ENCODE assay signal across 21 cellular contexts in the genomic region with DNA sequence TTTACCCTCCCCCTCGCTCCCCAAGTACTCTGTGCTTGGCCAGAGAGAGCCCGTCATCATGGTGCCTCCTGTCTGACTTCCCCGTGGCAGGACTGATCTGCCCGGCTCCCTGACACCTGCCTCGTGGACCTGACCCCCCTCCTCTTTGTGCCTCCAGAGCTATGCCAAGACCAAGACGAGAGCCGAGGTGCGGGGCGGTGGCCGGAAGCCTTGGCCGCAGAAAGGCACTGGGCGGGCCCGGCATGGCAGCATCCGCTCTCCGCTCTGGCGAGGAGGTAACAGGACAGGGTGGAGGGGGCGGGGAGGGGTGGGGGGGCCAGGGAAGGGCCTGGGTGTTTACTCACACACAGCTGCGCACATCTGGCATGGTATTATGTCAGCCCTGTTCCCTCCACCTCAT. TPM values are rescaled to one million over a fixed set of nuclear protein-coding genes. Genes with fewer than 3 reads are reported as not detected.
DNase-seq lines count a peak whose midpoint lies in the region; ATAC-seq, FAIRE-seq and TF ChIP-seq lines count a peak whose summit lies in the region.
"Had no signal": no experiment of that assay in that cellular context is flagged by ENCODE, and none has a peak within 500 bp of the region (broad histone marks: within the 10 kb centered on the region; RNA-seq: fewer than 3 reads in every experiment).

No MANE protein-coding gene starts in this region.

- in situ Hi-C loops in HepG2 (cut with HindIII; ENCODE audit: extremely low pct_ligation_motif_present, low pct_unique_long_range_greater_than_20kb): no loop called here

- no peak for TF ChIP-seq CTCF in HepG2 (CRISPR knock-in tag; IDR thresholded peaks at IDR 0.05)
- TF ChIP-seq CTCF in right lobe of liver (IDR thresholded peaks at IDR 0.05): no peak
- no peak for TF ChIP-seq CTCF in RWPE1 (conservative IDR thresholded peaks at IDR 0.05; ENCODE audit: low read depth)

- TF ChIP-seq RAD21 in HepG2 (CRISPR knock-in tag; IDR thresholded peaks at IDR 0.05): no peak

- H3K18ac ChIP-seq in mesenchymal stem cell (ENCODE audit: low read depth in 1 of 2, low read length in 2 of 2): no peak overlapping the region

- H3K4me1 Mint-ChIP-seq in CD4-positive, alpha-beta memory T cell: peaks cover 14 to 34% (median 20%) of the 10 kb centered on the region in 4 donors

- H3K79me1 ChIP-seq in mesenchymal stem cell (replicated peaks; ENCODE audit: low read length, poor library complexity, severe bottlenecking): peaks cover 26% of the 10 kb centered on the region

- no peak overlapping the region for H2BK120ac ChIP-seq in mesenchymal stem cell (ENCODE audit: low read depth, low read length)

- H3K9me3 Mint-ChIP-seq in CD4-positive, alpha-beta memory T cell: peaks cover 0 to 2% (median 0%) of the 10 kb centered on the region in 8 donors
- H3K9me3 Mint-ChIP-seq: CD8-positive, alpha-beta memory T cell; H9; IgD-negative memory B cell had no signal

- peaks cover 30 to 60% of the 10 kb centered on the region in 2 donors for H3K36me3 Mint-ChIP-seq in CD4-positive, alpha-beta memory T cell

- BruUV-seq in HepG2 (replicated peaks; lab: Mats Ljungman, UMichigan): no TSS peak

- H2AFZ ChIP-seq in HepG2 (ENCODE audit: low read length) (no peak overlapping the region), mesenchymal stem cell (ENCODE audit: low read depth, low read length) (no peak overlapping the region)

- ATAC-seq in HepG2 (no peak), right lobe of liver (no peak), HG03457 (IDR thresholded peaks at IDR 0.05; ENCODE audit: unreplicated experiment) (no peak)
- ATAC-seq: GM12878 had no signal

- no peak overlapping the region for H3K4me3 ChIP-seq in HepG2 (replicated peaks in 1 of 3; ENCODE audit: insufficient read depth in 1 of 3, low read depth in 2 of 3, low read length in 3 of 3)
- H3K4me3 ChIP-seq in right lobe of liver: no peak overlapping the region
- H3K4me3 ChIP-seq in mesenchymal stem cell (ENCODE audit: insufficient read depth in 1 of 2, low read depth in 1 of 2, low read length in 2 of 2): no peak overlapping the region
- no peak overlapping the region for H3K4me3 ChIP-seq in effector memory CD4-positive, alpha-beta T cell (ENCODE audit: insufficient read depth, low read depth, low read length, poor library complexity, severe bottlenecking)
- no peak overlapping the region for H3K4me3 ChIP-seq in CD4-positive, alpha-beta memory T cell (ENCODE audit: low read length in 2 of 2)
- H3K4me3 ChIP-seq: BLaER1, GM12878 had no signal

- H3K9me3 ChIP-seq in HepG2 (ENCODE audit: low read length): no peaks in the 10 kb centered on the region
- no peaks in the 10 kb centered on the region for H3K9me3 ChIP-seq in right lobe of liver
- H3K9me3 ChIP-seq in mesenchymal stem cell (ENCODE audit: control insufficient read depth, low read length): no peaks in the 10 kb centered on the region
- no peaks in the 10 kb centered on the region for H3K9me3 ChIP-seq in effector memory CD4-positive, alpha-beta T cell (ENCODE audit: control insufficient read depth, low read length)
- H3K9me3 ChIP-seq in CD4-positive, alpha-beta memory T cell (ENCODE audit: control insufficient read depth in 1 of 2, low read length in 2 of 2): no peaks in the 10 kb centered on the region
- H3K9me3 ChIP-seq: BLaER1 had no signal

- peaks cover 11% of the 10 kb centered on the region for H3K79me2 ChIP-seq in HepG2 (ENCODE audit: insufficient read depth, low read length)

- H3K27ac ChIP-seq in HepG2 (ENCODE audit: extremely low read length, insufficient read depth, low read length) (no peak overlapping the region), right lobe of liver (no peak overlapping the region), RWPE1 (peak overlapping the region; percentile 23), mesenchymal stem cell (ENCODE audit: low read length, poor library complexity, severe bottlenecking) (no peak overlapping the region)
- H3K27ac ChIP-seq in effector memory CD4-positive, alpha-beta T cell (ENCODE audit: insufficient read depth, low read length, poor library complexity, severe bottlenecking): no peak overlapping the region
- no peak overlapping the region for H3K27ac ChIP-seq in CD4-positive, alpha-beta memory T cell (ENCODE audit: low read depth, low read length)
- H3K27ac ChIP-seq: BLaER1 had no signal

- no peak for TF ChIP-seq POLR2A in HepG2 (IDR thresholded peaks at IDR 0.05; ENCODE audit: insufficient read depth in 1 of 2, low read depth in 2 of 2, low read length in 2 of 2)
- TF ChIP-seq POLR2A in right lobe of liver (IDR thresholded peaks at IDR 0.05): no peak

- no peak overlapping the region for H3K27ac Mint-ChIP-seq in CD4-positive, alpha-beta memory T cell
- H3K27ac Mint-ChIP-seq: IgD-negative memory B cell had no signal

- no peaks in the 10 kb centered on the region for H3K27me3 Mint-ChIP-seq in CD4-positive, alpha-beta memory T cell
- H3K27me3 Mint-ChIP-seq: CD8-positive, alpha-beta memory T cell; IgD-negative memory B cell had no signal

- H2BK5ac ChIP-seq in mesenchymal stem cell (ENCODE audit: low read depth, low read length, poor library complexity, severe bottlenecking): no peak overlapping the region

- intact Hi-C loops in HepG2 (cut with micrococcal nuclease; ENCODE audit: unreplicated experiment): no loop called here
- intact Hi-C loops in right lobe of liver (cut with DNase I): loop anchor here (5.0 to 10.0 kb wide), 2 partner anchors 72 to 136 kb away; no protein-coding TSS in a partner anchor
- intact Hi-C loops in CD4-positive, alpha-beta memory T cell (cut with micrococcal nuclease): no loop called here

- no peak overlapping the region for H3K4me3 Mint-ChIP-seq in CD4-positive, alpha-beta memory T cell
- H3K4me3 Mint-ChIP-seq: CD14-positive monocyte, H9 had no signal

- POLR2A ChIA-PET in HepG2 (lab: Yijun Ruan, JAX) (interaction anchor here (5.4 kb wide), 1 partner anchor 14 kb away, joined by 71 read pairs; a partner anchor contains a TSS), RWPE1 (lab: Yijun Ruan, JAX; ENCODE audit: low non-redundant PET) (no interaction called here)
- POLR2A ChIA-PET in CD4-positive, alpha-beta memory T cell (lab: Charles Lee; ENCODE audit: partially characterized antibody): no interaction called here

- H3K4me1 ChIP-seq in HepG2 (ENCODE audit: insufficient read depth, low read length) (peaks cover 65% of the 10 kb centered on the region), right lobe of liver (peaks cover 0 to 11% (median 2%) of the 10 kb centered on the region in 4 donors), mesenchymal stem cell (ENCODE audit: control insufficient read depth, insufficient read depth, low read depth, low read length) (peaks cover 13% of the 10 kb centered on the region)
- peaks cover 16% of the 10 kb centered on the region for H3K4me1 ChIP-seq in effector memory CD4-positive, alpha-beta T cell (ENCODE audit: control insufficient read depth, insufficient read depth, low read length, poor library complexity, severe bottlenecking)
- H3K4me1 ChIP-seq in CD4-positive, alpha-beta memory T cell (ENCODE audit: insufficient read depth, low read length): peaks cover 35% of the 10 kb centered on the region

- no peak overlapping the region for H2BK12ac ChIP-seq in mesenchymal stem cell (ENCODE audit: low read length in 2 of 2)

- no peaks in the 10 kb centered on the region for H4K20me1 ChIP-seq in HepG2 (ENCODE audit: insufficient read depth, low read length)

- no peak overlapping the region for H3K4ac ChIP-seq in mesenchymal stem cell (ENCODE audit: low read depth in 1 of 2, low read length in 2 of 2)

- H3K36me3 ChIP-seq in HepG2 (replicated peaks in 1 of 2; ENCODE audit: control insufficient read depth in 1 of 2, insufficient read depth in 2 of 2, low read length in 2 of 2): peaks cover 12 to 40% of the 10 kb centered on the region in 2 experiments
- H3K36me3 ChIP-seq in right lobe of liver: peaks cover 0 to 33% (median 16%) of the 10 kb centered on the region in 4 donors
- peaks cover 52 to 59% of the 10 kb centered on the region in 2 experiments for H3K36me3 ChIP-seq in mesenchymal stem cell (ENCODE audit: control insufficient read depth in 1 of 2, insufficient read depth in 2 of 2, low read depth in 1 of 2, low read length in 2 of 2)
- peaks cover 29% of the 10 kb centered on the region for H3K36me3 ChIP-seq in effector memory CD4-positive, alpha-beta T cell (ENCODE audit: control insufficient read depth, insufficient read depth, low read length)
- H3K36me3 ChIP-seq in CD4-positive, alpha-beta memory T cell (ENCODE audit: insufficient read depth, low read length): peaks cover 39% of the 10 kb centered on the region

- H3K14ac ChIP-seq in mesenchymal stem cell (ENCODE audit: low read length in 2 of 2): no peak overlapping the region

- H4K91ac ChIP-seq in mesenchymal stem cell (ENCODE audit: low read length): no peak overlapping the region

- DNase-seq in HepG2 (ENCODE audit: low spot score) (no peak), right lobe of liver (no peak), RWPE1 (ENCODE audit: low spot score) (no peak), mesenchymal stem cell (no peak)
- DNase-seq in effector memory CD4-positive, alpha-beta T cell: no peak
- no peak for DNase-seq in CD4-positive, alpha-beta memory T cell
- DNase-seq: 8988T; CD8-positive, alpha-beta memory T cell; COR-L47; DMS 273 treated with DMSO at 0.1 percent for 48 hours; DMS53; DND-41; EL; GOT3; H9 had no signal

- H4K8ac ChIP-seq in mesenchymal stem cell (ENCODE audit: low read length): peak overlapping the region; percentile 38

- no peak overlapping the region for H2AK5ac ChIP-seq in mesenchymal stem cell (ENCODE audit: low read length, severe bottlenecking)

- CTCF ChIA-PET in HepG2 (lab: Yijun Ruan, JAX; ENCODE audit: low intra/inter-chr PET ratio, low total read pairs): no interaction called here
- CTCF ChIA-PET in RWPE1 (lab: Yijun Ruan, JAX): interaction anchor here (5.0 kb wide), 1 partner anchor 132 kb away, joined by 36 read pairs; no protein-coding TSS in a partner anchor
- CTCF ChIA-PET in CD4-positive, alpha-beta memory T cell (lab: Charles Lee; ENCODE audit: partially characterized antibody): interaction anchor here (0.7 to 4.6 kb wide), 5 partner anchors 16 to 252 kb away, joined by 3 to 58 read pairs (median 3); no protein-coding TSS in a partner anchor

- 99% methylated on average over 15 of the region's 18 CpGs for WGBS in HepG2 (ENCODE audit: low lambda C conversion rate)
- WGBS in right lobe of liver (ENCODE audit: insufficient coverage, low coverage, low lambda C conversion rate, missing lambda C conversion rate): 85% methylated on average over 14 of the region's 18 CpGs
- 94% methylated on average over 18 of the region's 18 CpGs for WGBS in mesenchymal stem cell

- no peak overlapping the region for H2BK15ac ChIP-seq in mesenchymal stem cell (ENCODE audit: low read depth, poor library complexity, severe bottlenecking)

- no peak for FAIRE-seq in HepG2 (lab: Jason Lieb, UNC)
- FAIRE-seq: GM12878, HTR-8/SVneo had no signal

- TF ChIP-seq EP300 in HepG2 (IDR thresholded peaks at IDR 0.05; ENCODE audit: low read depth in 2 of 2, low read length in 2 of 2) (no peak), HepG2 (CRISPR knock-in tag; IDR thresholded peaks at IDR 0.05; ENCODE audit: borderline replicate concordance) (no peak)

- H3K27me3 ChIP-seq in HepG2 (ENCODE audit: control insufficient read depth in 1 of 2, insufficient read depth in 2 of 2, low read length in 2 of 2): no peaks in the 10 kb centered on the region; a peak in 1 of 5 replicates
- H3K27me3 ChIP-seq in right lobe of liver: no peaks in the 10 kb centered on the region
- H3K27me3 ChIP-seq in mesenchymal stem cell (ENCODE audit: control insufficient read depth in 1 of 2, insufficient read depth in 1 of 2, low read length in 2 of 2): no peaks in the 10 kb centered on the region
- no peaks in the 10 kb centered on the region for H3K27me3 ChIP-seq in effector memory CD4-positive, alpha-beta T cell (replicated peaks; ENCODE audit: control insufficient read depth, insufficient read depth, low read length, poor library complexity, severe bottlenecking)
- H3K27me3 ChIP-seq in CD4-positive, alpha-beta memory T cell (ENCODE audit: insufficient read depth, low read length): no peaks in the 10 kb centered on the region
- H3K27me3 ChIP-seq: BLaER1 had no signal

- H3K9ac ChIP-seq in HepG2 (ENCODE audit: insufficient read depth, low read depth, low read length) (no peak overlapping the region), mesenchymal stem cell (ENCODE audit: low read length) (no peak overlapping the region)
- H3K9ac ChIP-seq: BLaER1 had no signal

- H3K23ac ChIP-seq in mesenchymal stem cell (ENCODE audit: low read length in 2 of 2): no peak overlapping the region

- H3K4me2 ChIP-seq in HepG2 (ENCODE audit: low read depth, low read length): no peak overlapping the region
- no peak overlapping the region for H3K4me2 ChIP-seq in mesenchymal stem cell (ENCODE audit: low read length, poor library complexity, severe bottlenecking)
- H3K4me2 ChIP-seq: BLaER1 had no signal

RNA-seq across cellular contexts. Expression of a gene that starts 4.5 kb away (rescaled TPM):
- total RNA-seq in HepG2 (2016; rRNA removed; fragmentation: Illumina TruSeq; extraction: Trizol) (36.7 and 40.6 TPM in 2 replicates), right lobe of liver (100 to 1,000 TPM in 1 of 6 experiments, 10 to 100 TPM in 5; 33.7 to 109 (median 38.2) TPM)
- total RNA-seq in HepG2 (2016; cell fraction: cytosol; rRNA removed; fragmentation: Illumina TruSeq; extraction: Trizol; ENCODE audit: low read depth): 27.9 and 28.7 TPM in 2 replicates
- 31.8 and 42.1 TPM in 2 replicates for total RNA-seq in HepG2 (2016; cell fraction: insoluble cytoplasmic fraction; rRNA removed; fragmentation: Illumina TruSeq; extraction: Trizol)
- total RNA-seq in HepG2 (2016; cell fraction: membrane; rRNA removed; fragmentation: Illumina TruSeq; extraction: Trizol): 31.0 and 33.7 TPM in 2 replicates
- total RNA-seq in HepG2 (2016; cell fraction: nucleus; rRNA removed; fragmentation: Illumina TruSeq; extraction: Trizol): 19.4 and 26.7 TPM in 2 replicates
- polyA plus RNA-seq in HepG2 (2011; rRNA removed): 42.5 and 45.4 TPM in 2 replicates
- polyA plus RNA-seq in HepG2 (2011; cell fraction: cytosol; rRNA removed): 43.4 and 60.6 TPM in 2 replicates
- polyA plus RNA-seq in HepG2 (2011; cell fraction: nucleus; rRNA removed): 90.6 and 101 TPM in 2 replicates
- polyA plus RNA-seq in HepG2 (2012): 32.0 and 46.2 TPM in 2 replicates
- 69.8 and 81.5 TPM in 2 replicates for polyA plus RNA-seq in HepG2 (2016; cell fraction: cytosol; fragmentation: Illumina TruSeq; extraction: Trizol; ENCODE audit: low read depth)
- 76.0 and 88.0 TPM in 2 replicates for polyA plus RNA-seq in HepG2 (2016; cell fraction: insoluble cytoplasmic fraction; fragmentation: Illumina TruSeq; extraction: Trizol; ENCODE audit: low read depth)
- polyA plus RNA-seq in HepG2 (2016; cell fraction: membrane; fragmentation: Illumina TruSeq; extraction: Trizol; ENCODE audit: low read depth): 72.3 and 74.6 TPM in 2 replicates
- 80.4 and 81.9 TPM in 2 replicates for polyA plus RNA-seq in HepG2 (2016; cell fraction: nucleus; fragmentation: Illumina TruSeq; extraction: Trizol; ENCODE audit: insufficient read depth, low read depth)
- polyA minus RNA-seq in HepG2 (2011; rRNA and poly(A)+ RNA removed; ENCODE audit: low replicate concordance): 34.7 and 41.5 TPM in 2 replicates
- 14.2 and 20.8 TPM in 2 replicates for polyA minus RNA-seq in HepG2 (2011; cell fraction: cytosol; rRNA and poly(A)+ RNA removed)
- polyA minus RNA-seq in HepG2 (2011; cell fraction: nucleus; rRNA and poly(A)+ RNA removed): 15.0 and 15.5 TPM in 2 replicates
- 38.3 TPM for polyA plus RNA-seq in mesenchymal stem cell (2013, experiment 1 of 2)
- 39.0 TPM for polyA plus RNA-seq in mesenchymal stem cell (2013, experiment 2 of 2)
- total RNA-seq in CD4-positive, alpha-beta memory T cell: 10 to 100 TPM; 42.7 to 44.6 TPM
- 10 to 100 TPM; 28.9 to 37.1 TPM for polyA plus RNA-seq in CD4-positive, alpha-beta memory T cell

RNA-seq across cellular contexts. Expression of a gene that starts 14.4 kb away (rescaled TPM):
- total RNA-seq in HepG2 (2016; rRNA removed; fragmentation: Illumina TruSeq; extraction: Trizol) (12.8 and 37.9 TPM in 2 replicates), right lobe of liver (100 to 1,000 TPM in 1 of 6 experiments, 10 to 100 TPM in 4, 1 to 10 TPM in 1; 4.6 to 186 (median 38.5) TPM)
- 2.8 and 3.4 TPM in 2 replicates for total RNA-seq in HepG2 (2016; cell fraction: cytosol; rRNA removed; fragmentation: Illumina TruSeq; extraction: Trizol; ENCODE audit: low read depth)
- 11.2 and 38.7 TPM in 2 replicates for total RNA-seq in HepG2 (2016; cell fraction: insoluble cytoplasmic fraction; rRNA removed; fragmentation: Illumina TruSeq; extraction: Trizol)
- 6.9 and 8.2 TPM in 2 replicates for total RNA-seq in HepG2 (2016; cell fraction: membrane; rRNA removed; fragmentation: Illumina TruSeq; extraction: Trizol)
- 36.6 and 43.7 TPM in 2 replicates for total RNA-seq in HepG2 (2016; cell fraction: nucleus; rRNA removed; fragmentation: Illumina TruSeq; extraction: Trizol)
- polyA plus RNA-seq in HepG2 (2011; rRNA removed): 98.4 and 153 TPM in 2 replicates
- polyA plus RNA-seq in HepG2 (2011; cell fraction: cytosol; rRNA removed): 88.6 and 125 TPM in 2 replicates
- polyA plus RNA-seq in HepG2 (2011; cell fraction: nucleus; rRNA removed): 70.4 and 93.5 TPM in 2 replicates
- 31.4 and 71.9 TPM in 2 replicates for polyA plus RNA-seq in HepG2 (2012)
- polyA plus RNA-seq in HepG2 (2016; cell fraction: cytosol; fragmentation: Illumina TruSeq; extraction: Trizol; ENCODE audit: low read depth): 2.4 and 2.5 TPM in 2 replicates
- polyA plus RNA-seq in HepG2 (2016; cell fraction: insoluble cytoplasmic fraction; fragmentation: Illumina TruSeq; extraction: Trizol; ENCODE audit: low read depth): 12.7 and 15.7 TPM in 2 replicates
- 4.6 and 5.2 TPM in 2 replicates for polyA plus RNA-seq in HepG2 (2016; cell fraction: membrane; fragmentation: Illumina TruSeq; extraction: Trizol; ENCODE audit: low read depth)
- 75.8 and 77.2 TPM in 2 replicates for polyA plus RNA-seq in HepG2 (2016; cell fraction: nucleus; fragmentation: Illumina TruSeq; extraction: Trizol; ENCODE audit: insufficient read depth, low read depth)
- 19.2 and 165 TPM in 2 replicates for polyA minus RNA-seq in HepG2 (2011; rRNA and poly(A)+ RNA removed; ENCODE audit: low replicate concordance)
- polyA minus RNA-seq in HepG2 (2011; cell fraction: cytosol; rRNA and poly(A)+ RNA removed): 97.0 and 140 TPM in 2 replicates
- polyA minus RNA-seq in HepG2 (2011; cell fraction: nucleus; rRNA and poly(A)+ RNA removed): 31.8 and 54.1 TPM in 2 replicates
- 73.0 TPM for polyA plus RNA-seq in mesenchymal stem cell (2013, experiment 1 of 2)
- polyA plus RNA-seq in mesenchymal stem cell (2013, experiment 2 of 2): 70.2 TPM
- total RNA-seq in CD4-positive, alpha-beta memory T cell: 1 to 10 TPM; 7.5 to 8.2 TPM
- 1 to 10 TPM; 2.5 to 8.1 TPM for polyA plus RNA-seq in CD4-positive, alpha-beta memory T cell

RNA-seq across cellular contexts. Expression of a gene that starts 25.4 kb away (rescaled TPM):
- 0.93 and 1.3 TPM in 2 replicates for total RNA-seq in HepG2 (2016; rRNA removed; fragmentation: Illumina TruSeq; extraction: Trizol)
- 0.26 and 0.51 TPM in 2 replicates for total RNA-seq in HepG2 (2016; cell fraction: cytosol; rRNA removed; fragmentation: Illumina TruSeq; extraction: Trizol; ENCODE audit: low read depth)
- 0.77 and 1.4 TPM in 2 replicates for total RNA-seq in HepG2 (2016; cell fraction: insoluble cytoplasmic fraction; rRNA removed; fragmentation: Illumina TruSeq; extraction: Trizol)
- 1.2 and 1.4 TPM in 2 replicates for total RNA-seq in HepG2 (2016; cell fraction: membrane; rRNA removed; fragmentation: Illumina TruSeq; extraction: Trizol)
- total RNA-seq in HepG2 (2016; cell fraction: nucleus; rRNA removed; fragmentation: Illumina TruSeq; extraction: Trizol): 0.66 and 1.0 TPM in 2 replicates
- 0.91 and 1.2 TPM in 2 replicates for polyA plus RNA-seq in HepG2 (2011; rRNA removed)
- polyA plus RNA-seq in HepG2 (2011; cell fraction: cytosol; rRNA removed): 1.1 and 1.2 TPM in 2 replicates
- 0.51 and 0.69 TPM in 2 replicates for polyA plus RNA-seq in HepG2 (2011; cell fraction: nucleus; rRNA removed)
- polyA plus RNA-seq in HepG2 (2012): 0.59 and 0.71 TPM in 2 replicates
- polyA plus RNA-seq in HepG2 (2016; cell fraction: cytosol; fragmentation: Illumina TruSeq; extraction: Trizol; ENCODE audit: low read depth): 0.19 and 0.20 TPM in 2 replicates
- 0.53 and 0.66 TPM in 2 replicates for polyA plus RNA-seq in HepG2 (2016; cell fraction: insoluble cytoplasmic fraction; fragmentation: Illumina TruSeq; extraction: Trizol; ENCODE audit: low read depth)
- polyA plus RNA-seq in HepG2 (2016; cell fraction: membrane; fragmentation: Illumina TruSeq; extraction: Trizol; ENCODE audit: low read depth): 0.55 and 0.86 TPM in 2 replicates
- 1.1 and 1.4 TPM in 2 replicates for polyA plus RNA-seq in HepG2 (2016; cell fraction: nucleus; fragmentation: Illumina TruSeq; extraction: Trizol; ENCODE audit: insufficient read depth, low read depth)
- 10.2 and 10.5 TPM in 2 replicates for polyA minus RNA-seq in HepG2 (2011; rRNA and poly(A)+ RNA removed; ENCODE audit: low replicate concordance)
- 2.3 and 2.4 TPM in 2 replicates for polyA minus RNA-seq in HepG2 (2011; cell fraction: cytosol; rRNA and poly(A)+ RNA removed)
- polyA minus RNA-seq in HepG2 (2011; cell fraction: nucleus; rRNA and poly(A)+ RNA removed): 0.77 and 0.99 TPM in 2 replicates
- total RNA-seq in right lobe of liver: 1 to 10 TPM; 1.7 to 6.6 (median 4.1) TPM
- 8.7 TPM for polyA plus RNA-seq in mesenchymal stem cell (2013, experiment 1 of 2)
- polyA plus RNA-seq in mesenchymal stem cell (2013, experiment 2 of 2): 8.2 TPM
- 1 to 10 TPM; 9.0 to 9.4 TPM for total RNA-seq in CD4-positive, alpha-beta memory T cell
- polyA plus RNA-seq in CD4-positive, alpha-beta memory T cell: 1 to 10 TPM; 1.4 to 2.3 TPM

RNA-seq across cellular contexts. Expression of a gene that starts 30.2 kb away (rescaled TPM):
- 1.5 and 2.9 TPM in 2 replicates for total RNA-seq in HepG2 (2016; rRNA removed; fragmentation: Illumina TruSeq; extraction: Trizol)
- 1.1 and 1.9 TPM in 2 replicates for total RNA-seq in HepG2 (2016; cell fraction: cytosol; rRNA removed; fragmentation: Illumina TruSeq; extraction: Trizol; ENCODE audit: low read depth)
- 1.0 and 3.0 TPM in 2 replicates for total RNA-seq in HepG2 (2016; cell fraction: insoluble cytoplasmic fraction; rRNA removed; fragmentation: Illumina TruSeq; extraction: Trizol)
- total RNA-seq in HepG2 (2016; cell fraction: membrane; rRNA removed; fragmentation: Illumina TruSeq; extraction: Trizol): 1.7 and 2.0 TPM in 2 replicates
- total RNA-seq in HepG2 (2016; cell fraction: nucleus; rRNA removed; fragmentation: Illumina TruSeq; extraction: Trizol): 1.6 and 2.6 TPM in 2 replicates
- 3.1 and 4.0 TPM in 2 replicates for polyA plus RNA-seq in HepG2 (2011; rRNA removed)
- 3.1 and 6.6 TPM in 2 replicates for polyA plus RNA-seq in HepG2 (2011; cell fraction: cytosol; rRNA removed)
- 2.1 and 3.1 TPM in 2 replicates for polyA plus RNA-seq in HepG2 (2011; cell fraction: nucleus; rRNA removed)
- 2.3 and 2.5 TPM in 2 replicates for polyA plus RNA-seq in HepG2 (2012)
- polyA plus RNA-seq in HepG2 (2016; cell fraction: cytosol; fragmentation: Illumina TruSeq; extraction: Trizol; ENCODE audit: low read depth): 1.4 and 1.9 TPM in 2 replicates
- polyA plus RNA-seq in HepG2 (2016; cell fraction: insoluble cytoplasmic fraction; fragmentation: Illumina TruSeq; extraction: Trizol; ENCODE audit: low read depth): 1.4 and 1.6 TPM in 2 replicates
- polyA plus RNA-seq in HepG2 (2016; cell fraction: membrane; fragmentation: Illumina TruSeq; extraction: Trizol; ENCODE audit: low read depth): 1.5 and 1.8 TPM in 2 replicates
- polyA plus RNA-seq in HepG2 (2016; cell fraction: nucleus; fragmentation: Illumina TruSeq; extraction: Trizol; ENCODE audit: insufficient read depth, low read depth): 3.3 and 3.9 TPM in 2 replicates
- 0.09 and 3.3 TPM in 2 replicates for polyA minus RNA-seq in HepG2 (2011; rRNA and poly(A)+ RNA removed; ENCODE audit: low replicate concordance)
- 1.6 and 2.0 TPM in 2 replicates for polyA minus RNA-seq in HepG2 (2011; cell fraction: cytosol; rRNA and poly(A)+ RNA removed)
- 1.7 and 2.4 TPM in 2 replicates for polyA minus RNA-seq in HepG2 (2011; cell fraction: nucleus; rRNA and poly(A)+ RNA removed)
- total RNA-seq in right lobe of liver: 1 to 10 TPM in 1 of 6 experiments, under 1 TPM in 2, not detected in 3; 0.62 to 1.6 (median 0.80) TPM
- 1.4 TPM for polyA plus RNA-seq in mesenchymal stem cell (2013, experiment 1 of 2)
- 1.0 TPM for polyA plus RNA-seq in mesenchymal stem cell (2013, experiment 2 of 2)
- 1 to 10 TPM in 1 of 2 experiments, under 1 TPM in 1; 0.70 to 1.3 TPM for total RNA-seq in CD4-positive, alpha-beta memory T cell
- 1 to 10 TPM in 1 of 2 donors, not detected in 1; 1.5 TPM for polyA plus RNA-seq in CD4-positive, alpha-beta memory T cell

RNA-seq across cellular contexts. Expression of a gene that starts 33.2 kb away (rescaled TPM):
- total RNA-seq in HepG2 (2016; rRNA removed; fragmentation: Illumina TruSeq; extraction: Trizol): 0.46 TPM in 1 of 2 replicates, not detected in the other
- 0.26 TPM in 1 of 2 replicates, not detected in the other for total RNA-seq in HepG2 (2016; cell fraction: cytosol; rRNA removed; fragmentation: Illumina TruSeq; extraction: Trizol; ENCODE audit: low read depth)
- 0.22 and 0.35 TPM in 2 replicates for total RNA-seq in HepG2 (2016; cell fraction: insoluble cytoplasmic fraction; rRNA removed; fragmentation: Illumina TruSeq; extraction: Trizol)
- 0.09 TPM in 1 of 2 replicates, not detected in the other for total RNA-seq in HepG2 (2016; cell fraction: membrane; rRNA removed; fragmentation: Illumina TruSeq; extraction: Trizol)
- 0.44 and 0.56 TPM in 2 replicates for total RNA-seq in HepG2 (2016; cell fraction: nucleus; rRNA removed; fragmentation: Illumina TruSeq; extraction: Trizol)
- 1.6 and 1.9 TPM in 2 replicates for polyA plus RNA-seq in HepG2 (2011; rRNA removed)
- polyA plus RNA-seq in HepG2 (2011; cell fraction: cytosol; rRNA removed): 0.49 and 1.0 TPM in 2 replicates
- 29.1 and 52.4 TPM in 2 replicates for polyA plus RNA-seq in HepG2 (2011; cell fraction: nucleus; rRNA removed)
- polyA plus RNA-seq in HepG2 (2012): 1.6 and 1.8 TPM in 2 replicates
- polyA plus RNA-seq in HepG2 (2016; cell fraction: cytosol; fragmentation: Illumina TruSeq; extraction: Trizol; ENCODE audit: low read depth): not detected in 2 replicates
- polyA plus RNA-seq in HepG2 (2016; cell fraction: insoluble cytoplasmic fraction; fragmentation: Illumina TruSeq; extraction: Trizol; ENCODE audit: low read depth): 0.11 TPM in 1 of 2 replicates, not detected in the other
- polyA plus RNA-seq in HepG2 (2016; cell fraction: membrane; fragmentation: Illumina TruSeq; extraction: Trizol; ENCODE audit: low read depth): not detected in 2 replicates
- polyA plus RNA-seq in HepG2 (2016; cell fraction: nucleus; fragmentation: Illumina TruSeq; extraction: Trizol; ENCODE audit: insufficient read depth, low read depth): 1.4 and 2.3 TPM in 2 replicates
- 1.5 and 4.0 TPM in 2 replicates for polyA minus RNA-seq in HepG2 (2011; rRNA and poly(A)+ RNA removed; ENCODE audit: low replicate concordance)
- polyA minus RNA-seq in HepG2 (2011; cell fraction: cytosol; rRNA and poly(A)+ RNA removed): 0.49 and 0.97 TPM in 2 replicates
- 1.7 and 3.1 TPM in 2 replicates for polyA minus RNA-seq in HepG2 (2011; cell fraction: nucleus; rRNA and poly(A)+ RNA removed)
- total RNA-seq in right lobe of liver: under 1 TPM in 3 of 6 experiments, not detected in 3; 0.06 to 0.27 (median 0.24) TPM
- 0.73 TPM for polyA plus RNA-seq in mesenchymal stem cell (2013, experiment 1 of 2)
- polyA plus RNA-seq in mesenchymal stem cell (2013, experiment 2 of 2): 0.86 TPM
- total RNA-seq in CD4-positive, alpha-beta memory T cell: under 1 TPM in 1 of 2 experiments, not detected in 1; 0.36 TPM
- polyA plus RNA-seq in CD4-positive, alpha-beta memory T cell: under 1 TPM in 1 of 2 donors, not detected in 1; 0.20 TPM
- polyA plus RNA-seq: CD8-positive, alpha-beta memory T cell; IgD-negative memory B cell had no signal

Comparison
In these comparisons a context has a peak if more than half of its experiments do, and no peak if none do; other contexts are left out.
1. intact Hi-C loops: an anchor here in right lobe of liver (5.0 to 10.0 kb wide); none called in HepG2 and CD4-positive, alpha-beta memory T cell.